Comparison of ENCODE assay signal across 8 cellular contexts in the genomic region with DNA sequence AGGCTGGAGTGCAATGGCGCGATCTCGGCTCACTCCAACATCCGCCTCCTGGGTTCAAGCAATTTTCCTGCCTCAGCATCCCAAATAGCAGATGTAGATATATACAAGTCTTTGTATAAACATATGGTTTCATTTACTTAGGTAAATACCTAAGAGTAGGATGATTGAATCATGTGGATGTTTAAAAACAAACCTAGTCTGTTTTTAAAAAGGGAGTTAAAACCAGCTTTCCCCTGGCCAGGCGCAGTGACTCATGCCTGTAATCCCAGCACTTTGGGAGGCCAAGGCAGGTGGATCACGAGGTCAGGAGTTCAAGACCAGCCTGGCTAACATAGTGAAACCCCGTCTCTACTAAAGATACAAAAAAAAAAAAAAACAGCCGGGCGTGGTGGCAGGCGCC.
DNase-seq lines count a peak whose midpoint lies in the region; TF ChIP-seq lines count a peak whose summit lies in the region.
"Not testable (repeated sequence)": the region's sequence is repeated elsewhere in the genome, so short reads cannot be mapped to it uniquely, and the experiment has no call there.

No MANE protein-coding gene starts in this region.

- H3K9me3 ChIP-seq in adipocyte (ENCODE audit: control insufficient read depth, low read length), result not testable (repeated sequence)

- in situ Hi-C loops in astrocyte of the spinal cord (cut with HindIII; ENCODE audit: low sequenced_read_pairs), result not testable (repeated sequence)

- DNase-seq in A172 (ENCODE audit: low spot score) (peak; percentile 11), EH (ENCODE audit: low read depth) (peak; percentile 30), M059J (ENCODE audit: low read depth) (peak; percentile 40), NCI-H69 (lab: John Stamatoyannopoulos, UW) (peak; percentile 15), adipocyte (ENCODE audit: low read depth) (peak; percentile 57), astrocyte of the spinal cord (ENCODE audit: low read depth, low spot score) (peak; percentile 62), fibroblast of peridontal ligament (ENCODE audit: extremely low read depth) (peak; percentile 50), smooth muscle cell of the brain vasculature (ENCODE audit: low read depth, low spot score) (peak; percentile 41)

- H3K4me1 ChIP-seq in adipocyte (ENCODE audit: control insufficient read depth, insufficient read depth, low read length), result not testable (repeated sequence)

- not testable (repeated sequence) for H3K27me3 ChIP-seq in adipocyte (replicated peaks; ENCODE audit: control insufficient read depth, insufficient read depth, low read length)

- not testable (repeated sequence) for TF ChIP-seq CTCF in astrocyte of the spinal cord (IDR thresholded peaks at IDR 0.05; ENCODE audit: low read depth, low read length)

- H3K36me3 ChIP-seq in adipocyte (ENCODE audit: control insufficient read depth, insufficient read depth, low read length, severe bottlenecking), result peaks cover 42% of the 10 kb centered on the region

- H3K4me3 ChIP-seq in adipocyte (ENCODE audit: low read length); astrocyte of the spinal cord (ENCODE audit: low read depth, low read length): not testable (repeated sequence)

- H3K9ac ChIP-seq in adipocyte (ENCODE audit: low read length), result not testable (repeated sequence)

Comparison
In these comparisons a context has a peak if more than half of its experiments do, and no peak if none do; other contexts are left out.
1. DNase-seq: peak in every context shown above with its lines; median percentile 62 in astrocyte of the spinal cord; 57 in adipocyte; 50 in fibroblast of peridontal ligament; 41 in smooth muscle cell of the brain vasculature; 40 in M059J; 30 in EH; 15 in NCI-H69; 11 in A172.